Comparison of ENCODE assay signal across 10 cellular contexts in the genomic region with DNA sequence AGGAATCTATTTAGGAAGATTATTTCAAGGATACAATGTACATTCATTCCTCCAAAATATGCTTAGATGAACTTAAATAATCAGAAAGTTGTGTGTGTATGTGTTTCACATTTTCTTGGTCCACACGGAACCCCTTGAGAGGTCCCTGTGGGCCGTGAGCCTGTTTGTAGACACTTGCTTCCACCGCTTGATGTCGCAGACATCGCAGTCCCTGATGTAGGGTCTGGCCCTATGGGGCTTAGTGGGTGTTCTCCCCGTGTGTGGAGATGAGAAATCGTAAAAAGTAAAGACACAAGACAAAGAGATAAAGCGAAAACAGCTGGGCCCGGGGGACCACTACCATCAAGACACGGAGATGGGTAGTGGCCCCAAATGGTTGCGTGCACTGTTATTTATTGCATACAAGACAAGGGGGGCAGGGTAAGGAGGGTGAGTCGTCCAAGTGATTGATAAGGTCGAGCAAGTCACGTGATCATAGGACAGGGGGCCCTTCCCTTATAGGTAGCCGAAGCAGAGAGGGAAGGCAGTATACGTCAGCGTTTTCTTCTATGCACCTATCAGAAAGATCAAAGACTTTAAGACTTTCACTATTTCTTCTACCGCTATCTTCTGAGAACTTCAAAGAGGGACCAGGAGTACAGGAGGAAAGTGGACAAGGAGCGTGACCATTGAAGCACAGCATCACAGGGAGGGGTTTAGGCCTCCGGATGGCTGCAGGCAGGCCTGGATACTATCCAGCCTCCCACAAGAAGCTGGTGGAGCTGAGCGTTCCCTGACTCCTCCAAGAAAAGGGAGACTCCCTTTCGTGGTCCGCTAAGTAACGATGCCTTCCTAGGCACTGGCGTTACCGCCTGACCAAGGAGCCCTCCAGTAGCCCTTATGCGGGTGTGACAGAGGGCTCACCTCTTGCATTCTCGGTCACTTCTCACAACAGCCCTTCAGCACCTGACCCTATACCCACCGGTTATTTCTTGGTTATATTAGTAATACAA. TPM values are rescaled to one million over a fixed set of nuclear protein-coding genes. Genes with fewer than 3 reads are reported as not detected.
DNase-seq lines count a peak whose midpoint lies in the region; ATAC-seq lines count a peak whose summit lies in the region.
"Had no signal": no experiment of that assay in that cellular context is flagged by ENCODE, and none has a peak within 500 bp of the region (broad histone marks: within the 10 kb centered on the region; RNA-seq: fewer than 3 reads in every experiment).

No MANE protein-coding gene starts in this region.

- in situ Hi-C loops in G401 (cut with HindIII; ENCODE audit: low sequenced_read_pairs): no loop called here

- peak overlapping the region; percentile 14 for H3K27ac Mint-ChIP-seq in activated T-cell treated with anti-CD3 and anti-CD28 coated beads, Interleukin-2, amount 50 U/mL, for 72 hours
- H3K27ac Mint-ChIP-seq in effector memory CD8-positive, alpha-beta T cell: peak overlapping the region; percentile 83 to 96
- peak overlapping the region; percentile 99 for H3K27ac Mint-ChIP-seq in stimulated activated memory B cell treated with anti-CD40 and anti-IgM and Interleukin-4, amounts not matched to agents 10 μg/mL and 1 μg/mL and 100 μg/mL, for 72 hours

- H3K9me3 Mint-ChIP-seq in activated T-cell treated with anti-CD3 and anti-CD28 coated beads, Interleukin-2, amount 50 U/mL, for 72 hours: no peaks in the 10 kb centered on the region
- H3K9me3 Mint-ChIP-seq in effector memory CD8-positive, alpha-beta T cell: no peaks in the 10 kb centered on the region
- H3K9me3 Mint-ChIP-seq in stimulated activated memory B cell treated with anti-CD40 and anti-IgM and Interleukin-4, amounts not matched to agents 10 μg/mL and 1 μg/mL and 100 μg/mL, for 72 hours: no peaks in the 10 kb centered on the region

- no peak for DNase-seq in activated T-cell treated with anti-CD3 and anti-CD28 coated beads, Interleukin-2, amount 50 U/mL, for 72 hours
- DNase-seq in activated T-cell treated with anti-CD3 and anti-CD28 coated beads for 4 hours: no peak
- DNase-seq in effector memory CD8-positive, alpha-beta T cell: no peak
- no peak for DNase-seq in G401 (ENCODE audit: low spot score)
- DNase-seq in posterior vena cava (ENCODE audit: low spot score): no peak
- DNase-seq: activated CD4-positive, CD25-positive, alpha-beta regulatory T cell treated with anti-CD3 and anti-CD28 coated beads, Interleukin-2, amount 50 U/mL, for 72 hours; effector CD8-positive, alpha-beta T cell; NCI-H1048 had no signal

- peak overlapping the region; percentile 22 to 46 for H3K4me3 Mint-ChIP-seq in activated T-cell treated with anti-CD3 and anti-CD28 coated beads, Interleukin-2, amount 50 U/mL, for 72 hours
- peak overlapping the region; percentile 25 to 40 for H3K4me3 Mint-ChIP-seq in effector memory CD8-positive, alpha-beta T cell
- peak overlapping the region; percentile 38 for H3K4me3 Mint-ChIP-seq in stimulated activated memory B cell treated with anti-CD40 and anti-IgM and Interleukin-4, amounts not matched to agents 10 μg/mL and 1 μg/mL and 100 μg/mL, for 72 hours

- no peaks in the 10 kb centered on the region for H3K27me3 Mint-ChIP-seq in activated T-cell treated with anti-CD3 and anti-CD28 coated beads, Interleukin-2, amount 50 U/mL, for 72 hours (ENCODE audit: low read depth)
- H3K27me3 Mint-ChIP-seq in effector memory CD8-positive, alpha-beta T cell: no peaks in the 10 kb centered on the region
- H3K27me3 Mint-ChIP-seq in stimulated activated memory B cell treated with anti-CD40 and anti-IgM and Interleukin-4, amounts not matched to agents 10 μg/mL and 1 μg/mL and 100 μg/mL, for 72 hours: no peaks in the 10 kb centered on the region

- peaks cover 44% of the 10 kb centered on the region for H3K4me1 Mint-ChIP-seq in activated T-cell treated with anti-CD3 and anti-CD28 coated beads, Interleukin-2, amount 50 U/mL, for 72 hours (ENCODE audit: low read depth)
- H3K4me1 Mint-ChIP-seq in effector memory CD8-positive, alpha-beta T cell (ENCODE audit: low read depth in 2 of 2): peaks cover 28 to 31% of the 10 kb centered on the region in 2 donors
- H3K4me1 Mint-ChIP-seq in stimulated activated memory B cell treated with anti-CD40 and anti-IgM and Interleukin-4, amounts not matched to agents 10 μg/mL and 1 μg/mL and 100 μg/mL, for 72 hours: peaks cover 41% of the 10 kb centered on the region

- intact Hi-C loops in posterior vena cava (cut with DNase I): loop anchor here in 1 of 2 donors (5.0 kb wide), 1 partner anchor 104 kb away; no protein-coding TSS in a partner anchor

- peaks cover 0 to 14% of the 10 kb centered on the region in 2 donors for H3K36me3 Mint-ChIP-seq in activated T-cell treated with anti-CD3 and anti-CD28 coated beads, Interleukin-2, amount 50 U/mL, for 72 hours (ENCODE audit: insufficient read depth in 2 of 2)
- peaks cover 13% of the 10 kb centered on the region for H3K36me3 Mint-ChIP-seq in effector memory CD8-positive, alpha-beta T cell (ENCODE audit: insufficient read depth)
- H3K36me3 Mint-ChIP-seq in stimulated activated memory B cell treated with anti-CD40 and anti-IgM and Interleukin-4, amounts not matched to agents 10 μg/mL and 1 μg/mL and 100 μg/mL, for 72 hours: peaks cover 10% of the 10 kb centered on the region

- ATAC-seq in activated T-cell treated with anti-CD3 and anti-CD28 coated beads, Interleukin-2, amount 50 U/mL, for 72 hours (replicated peaks in 1 of 2): no peak
- ATAC-seq in effector memory CD8-positive, alpha-beta T cell (replicated peaks): no peak
- no peak for ATAC-seq in stimulated activated memory B cell treated with anti-CD40 and anti-IgM and Interleukin-4, amounts not matched to agents 10 μg/mL and 1 μg/mL and 100 μg/mL, for 72 hours

RNA-seq across cellular contexts. Expression of a gene that starts 1.2 kb away (rescaled TPM):
- total RNA-seq in activated T-cell treated with anti-CD3 and anti-CD28 coated beads, Interleukin-2, amount 50 U/mL, for 72 hours: 100 to 1,000 TPM; 143 to 147 TPM
- total RNA-seq in G401 (2014; rRNA removed; shearing (Covaris generic)): 1.7 and 2.9 TPM in 2 replicates
- 10 to 100 TPM; 18.7 to 31.5 TPM for total RNA-seq in posterior vena cava

RNA-seq across cellular contexts. Expression of a gene that starts 8.1 kb away (rescaled TPM):
- 10 to 100 TPM; 33.9 to 43.0 TPM for total RNA-seq in activated T-cell treated with anti-CD3 and anti-CD28 coated beads, Interleukin-2, amount 50 U/mL, for 72 hours
- total RNA-seq in G401 (2014; rRNA removed; shearing (Covaris generic)): 0.54 TPM in 1 of 2 replicates, not detected in the other
- 1 to 10 TPM; 1.3 to 4.2 TPM for total RNA-seq in posterior vena cava

RNA-seq across cellular contexts. Expression of a gene that starts 27.8 kb away (rescaled TPM):
- total RNA-seq in activated T-cell treated with anti-CD3 and anti-CD28 coated beads, Interleukin-2, amount 50 U/mL, for 72 hours: 10 to 100 TPM; 44.8 to 49.0 TPM
- total RNA-seq in G401 (2014; rRNA removed; shearing (Covaris generic)): 4.7 and 9.7 TPM in 2 replicates
- 1 to 10 TPM; 5.5 to 9.8 TPM for total RNA-seq in posterior vena cava

RNA-seq across cellular contexts. Expression of a gene that starts 30.7 kb away (rescaled TPM):
- total RNA-seq in activated T-cell treated with anti-CD3 and anti-CD28 coated beads, Interleukin-2, amount 50 U/mL, for 72 hours: 10 to 100 TPM; 27.1 to 44.7 TPM
- total RNA-seq in G401 (2014; rRNA removed; shearing (Covaris generic)): 6.4 and 8.9 TPM in 2 replicates
- under 1 TPM; 0.14 to 0.56 TPM for total RNA-seq in posterior vena cava

RNA-seq across cellular contexts. Expression of a gene that starts 55.4 kb away (rescaled TPM):
- total RNA-seq in activated T-cell treated with anti-CD3 and anti-CD28 coated beads, Interleukin-2, amount 50 U/mL, for 72 hours: under 1 TPM in 1 of 2 donors, not detected in 1; 0.37 TPM
- total RNA-seq in G401 (2014; rRNA removed; shearing (Covaris generic)): not detected in 2 replicates
- 1 to 10 TPM; 2.5 to 5.6 TPM for total RNA-seq in posterior vena cava
- total RNA-seq: NCI-H460 had no signal

Comparison
In these comparisons a context has a peak if more than half of its experiments do, and no peak if none do; other contexts are left out.
1. H3K27ac Mint-ChIP-seq: peak in every context shown above with its lines; median percentile 99 in stimulated activated memory B cell treated with anti-CD40 and anti-IgM and Interleukin-4, amounts not matched to agents 10 μg/mL and 1 μg/mL and 100 μg/mL, for 72 hours; 90 in effector memory CD8-positive, alpha-beta T cell; 14 in activated T-cell treated with anti-CD3 and anti-CD28 coated beads, Interleukin-2, amount 50 U/mL, for 72 hours.
2. RNA of a gene that starts 1.2 kb away (total RNA-seq): 143 to 147 TPM in activated T-cell treated with anti-CD3 and anti-CD28 coated beads, Interleukin-2, amount 50 U/mL, for 72 hours; 18.7 to 31.5 TPM in posterior vena cava and 1.7 to 2.9 TPM in G401; every median in the first group is over 4 times any median in the second.
3. RNA of a gene that starts 8.1 kb away (total RNA-seq): 33.9 to 43.0 TPM in activated T-cell treated with anti-CD3 and anti-CD28 coated beads, Interleukin-2, amount 50 U/mL, for 72 hours; 1.3 to 4.2 TPM in posterior vena cava and 0.54 TPM in G401; every median in the first group is over 4 times any median in the second.
4. Peak in every context shown above with its lines, with median percentiles within 50 percentile points of each other: H3K4me3 Mint-ChIP-seq.